ENCODE assay signal across 8 cellular contexts in the genomic region with DNA sequence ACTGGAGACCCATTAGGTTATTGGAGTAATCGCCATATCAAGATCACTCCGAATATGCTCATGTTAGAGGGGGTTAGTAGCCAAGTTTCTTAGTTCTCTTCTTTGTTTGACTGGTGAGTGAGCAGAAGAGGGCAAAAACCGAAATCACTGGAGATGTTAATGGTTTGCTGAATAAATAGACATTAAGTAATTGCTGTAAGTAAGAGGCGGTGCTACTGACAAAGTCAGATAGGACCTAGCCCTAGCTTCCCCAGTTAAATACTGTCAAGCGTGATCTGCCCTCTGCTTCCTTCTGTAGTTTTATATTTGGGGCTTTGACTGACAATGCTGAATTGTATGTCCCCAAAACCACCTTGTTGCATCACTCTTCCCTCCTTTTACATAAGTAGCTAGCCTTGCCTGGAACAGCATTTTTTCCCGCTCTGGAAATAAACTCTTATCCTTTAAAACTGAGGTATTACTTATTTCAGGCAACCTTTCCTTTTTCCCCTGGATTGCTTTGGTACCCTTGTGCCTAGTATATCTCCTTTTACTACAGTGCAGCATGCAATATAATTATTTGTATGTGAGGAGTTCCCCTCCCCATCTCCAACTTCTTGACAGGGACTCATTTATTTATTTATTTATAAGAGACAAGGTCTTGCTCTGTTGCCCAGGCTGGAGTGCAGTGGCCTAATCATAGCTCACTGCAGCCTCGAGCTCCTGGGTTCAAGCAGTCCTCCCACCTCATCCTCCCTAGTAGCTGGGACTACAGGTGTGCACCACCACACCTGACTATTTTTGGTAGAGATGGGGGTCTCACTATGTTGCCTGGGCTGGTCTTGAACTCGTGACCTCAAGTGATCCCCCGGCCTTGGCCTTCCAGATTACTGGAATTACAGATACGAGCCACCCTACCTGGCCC. TPM values are rescaled to one million over a fixed set of nuclear protein-coding genes. Genes with fewer than 3 reads are reported as not detected.
DNase-seq lines count a peak whose midpoint lies in the region; ATAC-seq and TF ChIP-seq lines count a peak whose summit lies in the region.

No MANE protein-coding gene starts in this region.

- H3K36me3 Mint-ChIP-seq in activated naive CD8-positive, alpha-beta T cell treated with anti-CD3 and anti-CD28 coated beads for 36 hours = peaks cover 30% of the 10 kb centered on the region

- peak overlapping the region; percentile 81 for H3K4me3 ChIP-seq in right cardiac atrium (ENCODE audit: low read length)
- H3K4me3 ChIP-seq in right atrium auricular region = peak overlapping the region in 1 of 2 donors; percentile 81
- H3K4me3 ChIP-seq in urinary bladder (ENCODE audit: low read depth, low read length) = peak overlapping the region; percentile 82

- 73% methylated on average over 10 of the region's 10 CpGs for WGBS in right cardiac atrium
- 72% methylated on average over 10 of the region's 10 CpGs for whole genome bisulfite sequencing in urinary bladder

- no peak for DNase-seq in right cardiac atrium
- no peak for DNase-seq in right atrium auricular region (ENCODE audit: low spot score)
- DNase-seq in activated naive CD8-positive, alpha-beta T cell treated with anti-CD3 and anti-CD28 coated beads for 36 hours = no peak
- no peak for DNase-seq in left lobe of liver (ENCODE audit: low spot score)
- DNase-seq in NCI-H1930 (lab: John Stamatoyannopoulos, UW) = no peak
- DNase-seq in DMS153 (lab: John Stamatoyannopoulos, UW) = no peak

- no peaks in the 10 kb centered on the region for H3K9me3 ChIP-seq in right cardiac atrium (ENCODE audit: control insufficient read depth, low read length)
- no peaks in the 10 kb centered on the region for H3K9me3 ChIP-seq in right atrium auricular region

- peaks cover 3% of the 10 kb centered on the region for H3K4me1 ChIP-seq in right cardiac atrium (ENCODE audit: control insufficient read depth, insufficient read depth, low read length)
- H3K4me1 ChIP-seq in right atrium auricular region = peaks cover 0 to 23% of the 10 kb centered on the region in 2 donors
- H3K4me1 ChIP-seq in urinary bladder (ENCODE audit: insufficient read depth) = no peaks in the 10 kb centered on the region

- H3K9me3 Mint-ChIP-seq in activated naive CD8-positive, alpha-beta T cell treated with anti-CD3 and anti-CD28 coated beads for 36 hours = peaks cover 2% of the 10 kb centered on the region

- ATAC-seq in right cardiac atrium = no peak
- peak; percentile 54 for ATAC-seq in left lobe of liver
- no peak for ATAC-seq in GM18873 (IDR thresholded peaks at IDR 0.05; ENCODE audit: low FRiP score, unreplicated experiment)

- H3K4me1 Mint-ChIP-seq in activated naive CD8-positive, alpha-beta T cell treated with anti-CD3 and anti-CD28 coated beads for 36 hours = peaks cover 34% of the 10 kb centered on the region

- H3K27ac Mint-ChIP-seq in activated naive CD8-positive, alpha-beta T cell treated with anti-CD3 and anti-CD28 coated beads for 36 hours = peak overlapping the region; percentile 16

- no peak overlapping the region for H3K4me3 Mint-ChIP-seq in activated naive CD8-positive, alpha-beta T cell treated with anti-CD3 and anti-CD28 coated beads for 36 hours

- H3K27me3 ChIP-seq in right cardiac atrium (ENCODE audit: control insufficient read depth, insufficient read depth) (no peaks in the 10 kb centered on the region), right atrium auricular region (no peaks in the 10 kb centered on the region)

- H3K27ac ChIP-seq in right cardiac atrium (ENCODE audit: low read length) (no peak overlapping the region), right atrium auricular region (no peak overlapping the region), urinary bladder (ENCODE audit: low read depth) (no peak overlapping the region)

- H3K36me3 ChIP-seq in right atrium auricular region (peaks cover 31% of the 10 kb centered on the region), urinary bladder (ENCODE audit: insufficient read depth) (peaks cover 2% of the 10 kb centered on the region)

- H3K27me3 Mint-ChIP-seq in activated naive CD8-positive, alpha-beta T cell treated with anti-CD3 and anti-CD28 coated beads for 36 hours = no peaks in the 10 kb centered on the region

- no peak for TF ChIP-seq CTCF in right atrium auricular region (IDR thresholded peaks at IDR 0.05)

- intact Hi-C loops in right cardiac atrium (cut with DNase I) = no loop called here

RNA-seq across cellular contexts. Expression of a gene that starts 1.4 kb away (rescaled TPM):
- total RNA-seq in right cardiac atrium = 10 to 100 TPM; 10.2 to 18.5 (median 14.7) TPM
- polyA plus RNA-seq in right cardiac atrium = 36.4 TPM
- total RNA-seq in right atrium auricular region = 1 to 10 TPM; 1.9 to 3.4 TPM
- total RNA-seq in activated naive CD8-positive, alpha-beta T cell treated with anti-CD3 and anti-CD28 coated beads for 36 hours = 10 to 100 TPM; 54.9 to 57.9 TPM
- 8.5 TPM for total RNA-seq in left lobe of liver
- total RNA-seq in urinary bladder = 12.3 TPM
- polyA plus RNA-seq in urinary bladder = 21.8 TPM
